ENCODE assay signal across 8 cellular contexts in genomic region chr9:137672907-137673791, GRCh38. TPM values are rescaled to one million over a fixed set of nuclear protein-coding genes. Genes with fewer than 3 reads are reported as not detected.
DNase-seq lines count a peak whose midpoint lies in the region; ATAC-seq lines count a peak whose summit lies in the region.

No MANE protein-coding gene starts in this region.

- ATAC-seq in GM21737 (IDR thresholded peaks at IDR 0.05; ENCODE audit: unreplicated experiment): peak; percentile 60

- H3K9me3 ChIP-seq in SK-N-MC (ENCODE audit: low read depth, low read length): no peaks in the 10 kb centered on the region

- H3K9ac ChIP-seq in SK-N-MC (ENCODE audit: insufficient read length): no peak overlapping the region

- no peak overlapping the region for H3K27ac ChIP-seq in SK-N-MC

- in situ Hi-C loops in T47D (cut with HindIII; ENCODE audit: low pct_unique_long_range_greater_than_20kb, low sequenced_read_pairs): no loop called here

- DNase-seq in NCI-H1417 (lab: John Stamatoyannopoulos, UW): peak; percentile 37 to 79 (median 57)
- DNase-seq in NCI-H1417 treated with DMSO at 0.1 percent for 48 hours (lab: John Stamatoyannopoulos, UW): no peak
- peak; percentile 58 for DNase-seq in M059J (ENCODE audit: low read depth)
- peak; percentile 37 for DNase-seq in SK-N-MC (ENCODE audit: low read depth, low spot score)
- DNase-seq in T47D (ENCODE audit: low read depth in 1 of 2, low spot score in 1 of 2): peak; percentile 65 to 82
- DNase-seq in kidney glomerular epithelial cell (lab: John Stamatoyannopoulos, UW): peak; percentile 43
- peak in 2 of 3 experiments; percentile 4 to 31 for DNase-seq in stimulated activated CD4-positive, alpha-beta T cell treated with anti-CD3 and anti-CD28 coated beads, TNF-alpha, amount 100 ng/mL, for 4 hours (ENCODE audit: low read depth in 3 of 3)

- no peaks in the 10 kb centered on the region; the same call in 1 of the 2 replicates for H3K36me3 ChIP-seq in SK-N-MC (ENCODE audit: insufficient read depth, low read length)

- H3K4me3 ChIP-seq in SK-N-MC: no peak overlapping the region

RNA-seq across cellular contexts. Expression of gene EHMT1, which starts 54.3 kb away (rescaled TPM):
- total RNA-seq in M059J (2014; rRNA removed; shearing (Covaris generic)): 24.3 and 38.4 TPM in 2 replicates
